ENCODE assay signal across 8 cellular contexts in the genomic region with DNA sequence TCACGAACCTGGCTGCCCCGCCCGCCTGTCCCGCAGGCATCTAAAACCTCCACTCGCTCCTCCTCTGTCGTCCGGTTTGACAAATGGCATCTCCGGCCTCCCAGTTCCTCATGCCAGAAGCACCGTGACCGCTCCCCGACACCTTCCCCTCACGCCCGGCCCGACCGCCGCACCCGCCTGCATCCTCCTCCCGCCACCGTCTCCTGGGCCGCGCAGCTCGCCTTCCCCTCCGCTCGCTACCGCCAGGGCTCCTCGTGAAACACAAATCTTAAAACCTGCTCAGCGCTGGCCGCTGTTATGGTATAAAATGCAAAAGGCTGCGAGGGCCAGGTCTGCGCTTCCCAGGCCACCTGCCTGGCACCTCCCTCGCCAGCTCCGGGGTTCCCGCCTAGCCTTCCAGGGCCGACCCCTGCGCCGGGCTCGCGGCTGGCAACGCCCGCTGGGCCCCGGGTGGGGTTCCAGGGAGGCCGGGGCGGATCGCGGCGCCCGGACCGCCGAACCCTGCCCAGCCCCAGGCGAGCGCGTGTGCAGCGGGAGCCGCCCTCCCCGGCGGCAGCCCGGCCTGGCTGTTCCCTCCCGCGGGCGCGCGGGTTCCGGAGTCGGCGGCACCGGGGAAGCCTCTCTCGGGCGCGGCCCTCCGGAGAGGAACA. TPM values are rescaled to one million over a fixed set of nuclear protein-coding genes. Genes with fewer than 3 reads are reported as not detected.
DNase-seq lines count a peak whose midpoint lies in the region; ATAC-seq, FAIRE-seq and TF ChIP-seq lines count a peak whose summit lies in the region.

No MANE protein-coding gene starts in this region.

- peak overlapping the region; percentile 74 for H3K4me3 ChIP-seq in A549
- peak overlapping the region; percentile 75 to 77 for H3K4me3 ChIP-seq in neutrophil (ENCODE audit: low read depth in 1 of 2, low read length in 1 of 2)

- H3K36me3 Mint-ChIP-seq in activated CD4-positive, alpha-beta memory T cell treated with anti-CD3 and anti-CD28 coated beads for 36 hours, result peaks cover 3% of the 10 kb centered on the region

- H3K4me1 ChIP-seq in A549 (peaks cover 22% of the 10 kb centered on the region; the same call in 2 of the 3 replicates), neutrophil (ENCODE audit: control insufficient read depth in 1 of 2, insufficient read depth in 1 of 2, low read depth in 1 of 2, low read length in 1 of 2) (peaks cover 23 to 26% of the 10 kb centered on the region in 2 experiments)

- H3K4me1 Mint-ChIP-seq in activated CD4-positive, alpha-beta memory T cell treated with anti-CD3 and anti-CD28 coated beads for 36 hours (ENCODE audit: low read depth), result peaks cover 20% of the 10 kb centered on the region

- POLR2A ChIA-PET in A549 (lab: Yijun Ruan, JAX), result interaction anchor here (0.9 to 2.0 kb wide), 13 partner anchors 10 to 403 kb away, joined by 3 to 46 read pairs (median 6); a partner anchor contains a TSS
- POLR2A ChIA-PET in activated CD4-positive, alpha-beta memory T cell treated with anti-CD3 and anti-CD28 coated beads for 36 hours (lab: Charles Lee), result interaction anchor here (0.7 to 5.4 kb wide), 10 partner anchors 8 to 403 kb away, joined by 3 to 56 read pairs (median 4); a partner anchor contains a TSS

- no peaks in the 10 kb centered on the region for H3K27me3 Mint-ChIP-seq in activated CD4-positive, alpha-beta memory T cell treated with anti-CD3 and anti-CD28 coated beads for 36 hours

- peak overlapping the region; percentile 83 for H3K4me2 ChIP-seq in A549

- DNase-seq in A549 (ENCODE audit: low read depth in 1 of 2, low spot score in 1 of 2), result peak in 1 of 2 experiments; percentile 35
- DNase-seq in activated CD4-positive, alpha-beta memory T cell treated with anti-CD3 and anti-CD28 coated beads for 36 hours, result peak; percentile 47
- peak; percentile 8 for DNase-seq in fibroblast of peridontal ligament (ENCODE audit: extremely low read depth)
- DNase-seq in NCI-H510A (lab: John Stamatoyannopoulos, UW), result no peak

- no peaks in the 10 kb centered on the region for H3K9me3 Mint-ChIP-seq in activated CD4-positive, alpha-beta memory T cell treated with anti-CD3 and anti-CD28 coated beads for 36 hours

- H3K27me3 ChIP-seq in neutrophil, result no peaks in the 10 kb centered on the region

- H3K36me3 ChIP-seq in neutrophil, result peaks cover 47% of the 10 kb centered on the region

- intact Hi-C loops in activated CD4-positive, alpha-beta memory T cell treated with anti-CD3 and anti-CD28 coated beads for 36 hours (cut with micrococcal nuclease), result loop anchor here (1.0 to 2.0 kb wide), 3 partner anchors 9 to 161 kb away; a partner anchor contains a TSS

- peak; percentile 23; the same call in 1 of the 2 replicates for TF ChIP-seq POLR2A in A549 (IDR thresholded peaks at IDR 0.05; ENCODE audit: low read length)

- no peak for FAIRE-seq in A549 (lab: Jason Lieb, UNC)

- no peak for TF ChIP-seq EP300 in A549 (IDR thresholded peaks at IDR 0.05)

- no peaks in the 10 kb centered on the region for H3K9me3 ChIP-seq in A549
- no peaks in the 10 kb centered on the region for H3K9me3 ChIP-seq in neutrophil

- peak in 1 of 2 experiments; percentile 20; a peak in 4 of 6 replicates for ATAC-seq in A549
- ATAC-seq in GM18519 (IDR thresholded peaks at IDR 0.05; ENCODE audit: low FRiP score, unreplicated experiment), result peak; percentile 4
- peak; percentile 0 for ATAC-seq in HG03460 (IDR thresholded peaks at IDR 0.05; ENCODE audit: unreplicated experiment)
- ATAC-seq in HG03521 (IDR thresholded peaks at IDR 0.05; ENCODE audit: unreplicated experiment), result no peak

- CTCF ChIA-PET in A549 (lab: Yijun Ruan, JAX), result interaction anchor here (0.7 to 2.9 kb wide), 7 partner anchors 10 to 147 kb away, joined by 3 to 15 read pairs (median 4); a partner anchor contains a TSS
- CTCF ChIA-PET in activated CD4-positive, alpha-beta memory T cell treated with anti-CD3 and anti-CD28 coated beads for 36 hours (lab: Charles Lee), result interaction anchor here (0.9 to 3.5 kb wide), 11 partner anchors 9 to 374 kb away, joined by 3 to 42 read pairs (median 3); a partner anchor contains a TSS

- TF ChIP-seq RAD21 in A549 (conservative IDR thresholded peaks at IDR 0.05 in 1 of 2, IDR thresholded peaks at IDR 0.05 in 1 of 2), result no peak

- H3K27ac ChIP-seq in A549, result peak overlapping the region; percentile 65 to 90
- H3K27ac ChIP-seq in neutrophil, result peak overlapping the region; percentile 94

- peak overlapping the region; percentile 76 for H3K4me3 Mint-ChIP-seq in activated CD4-positive, alpha-beta memory T cell treated with anti-CD3 and anti-CD28 coated beads for 36 hours

- TF ChIP-seq CTCF in A549 (IDR thresholded peaks at IDR 0.05), result no peak
- no peak for TF ChIP-seq CTCF in neutrophil (IDR thresholded peaks at IDR 0.05)

- H3K27ac Mint-ChIP-seq in activated CD4-positive, alpha-beta memory T cell treated with anti-CD3 and anti-CD28 coated beads for 36 hours, result peak overlapping the region; percentile 65

- 5% methylated on average over 43 of the region's 70 CpGs for WGBS in A549 (ENCODE audit: missing lambda C conversion rate)

TF ChIP-seq in A549, 52 proteins besides CTCF, POLR2A, EP300 and RAD21 (continues in another document):
- TF ChIP-seq TP53 (CRISPR knock-in tag; IDR thresholded peaks at IDR 0.05) (peak; percentile 70; the same call in 1 of the 2 replicates), MYC (IDR thresholded peaks at IDR 0.05; ENCODE audit: borderline replicate concordance, low read length) (no peak), CEBPB (IDR thresholded peaks at IDR 0.05) (no peak)
- TF ChIP-seq, protein P1, sequence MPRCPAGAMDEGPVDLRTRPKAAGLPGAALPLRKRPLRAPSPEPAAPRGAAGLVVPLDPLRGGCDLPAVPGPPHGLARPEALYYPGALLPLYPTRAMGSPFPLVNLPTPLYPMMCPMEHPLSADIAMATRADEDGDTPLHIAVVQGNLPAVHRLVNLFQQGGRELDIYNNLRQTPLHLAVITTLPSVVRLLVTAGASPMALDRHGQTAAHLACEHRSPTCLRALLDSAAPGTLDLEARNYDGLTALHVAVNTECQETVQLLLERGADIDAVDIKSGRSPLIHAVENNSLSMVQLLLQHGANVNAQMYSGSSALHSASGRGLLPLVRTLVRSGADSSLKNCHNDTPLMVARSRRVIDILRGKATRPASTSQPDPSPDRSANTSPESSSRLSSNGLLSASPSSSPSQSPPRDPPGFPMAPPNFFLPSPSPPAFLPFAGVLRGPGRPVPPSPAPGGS (IDR thresholded peaks at IDR 0.05), result 0 out of 3 replicates have a peak, but pooled peaks have one; percentile 34
- TF ChIP-seq, protein P2, sequence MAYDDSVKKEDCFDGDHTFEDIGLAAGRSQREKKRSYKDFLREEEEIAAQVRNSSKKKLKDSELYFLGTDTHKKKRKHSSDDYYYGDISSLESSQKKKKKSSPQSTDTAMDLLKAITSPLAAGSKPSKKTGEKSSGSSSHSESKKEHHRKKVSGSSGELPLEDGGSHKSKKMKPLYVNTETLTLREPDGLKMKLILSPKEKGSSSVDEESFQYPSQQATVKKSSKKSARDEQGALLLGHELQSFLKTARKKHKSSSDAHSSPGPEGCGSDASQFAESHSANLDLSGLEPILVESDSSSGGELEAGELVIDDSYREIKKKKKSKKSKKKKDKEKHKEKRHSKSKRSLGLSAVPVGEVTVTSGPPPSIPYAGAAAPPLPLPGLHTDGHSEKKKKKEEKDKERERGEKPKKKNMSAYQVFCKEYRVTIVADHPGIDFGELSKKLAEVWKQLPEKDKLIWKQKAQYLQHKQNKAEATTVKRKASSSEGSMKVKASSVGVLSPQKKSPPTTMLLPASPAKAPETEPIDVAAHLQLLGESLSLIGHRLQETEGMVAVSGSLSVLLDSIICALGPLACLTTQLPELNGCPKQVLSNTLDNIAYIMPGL (CRISPR knock-in tag; IDR thresholded peaks at IDR 0.05; ENCODE audit: borderline replicate concordance), result no peak

RNA-seq across cellular contexts. Expression of a gene that starts 0.5 kb away (rescaled TPM):
- 9.2 and 10.6 TPM in 2 replicates for polyA plus RNA-seq in A549 (2011; rRNA removed)
- 20.8 and 26.8 TPM in 2 replicates for polyA plus RNA-seq in A549 (2012; cell fraction: cytosol; rRNA removed)
- 88.1 and 104 TPM in 2 replicates for polyA plus RNA-seq in A549 (2012; cell fraction: nucleus; rRNA removed)
- 10.6 to 17.3 TPM (median 14.6 TPM) in 3 replicates for polyA plus RNA-seq in A549 (2017; fragmentation: RNase III; extraction: RNeasy Plus Mini Kit Qiagen cat#74134 plus additional on column Dnase treatment)
- polyA minus RNA-seq in A549 (2011; rRNA and poly(A)+ RNA removed), result 7.2 and 7.4 TPM in 2 replicates
- total RNA-seq in activated CD4-positive, alpha-beta memory T cell treated with anti-CD3 and anti-CD28 coated beads for 36 hours, result 10 to 100 TPM; 21.2 to 21.8 TPM

RNA-seq across cellular contexts. Expression of a gene that starts 0.9 kb away (rescaled TPM):
- polyA plus RNA-seq in A549 (2011; rRNA removed), result 21.9 and 24.7 TPM in 2 replicates
- polyA plus RNA-seq in A549 (2012; cell fraction: cytosol; rRNA removed), result 94.4 and 129 TPM in 2 replicates
- 147 and 177 TPM in 2 replicates for polyA plus RNA-seq in A549 (2012; cell fraction: nucleus; rRNA removed)
- polyA plus RNA-seq in A549 (2017; fragmentation: RNase III; extraction: RNeasy Plus Mini Kit Qiagen cat#74134 plus additional on column Dnase treatment), result 58.9 to 65.3 TPM (median 60.7 TPM) in 3 replicates
- polyA minus RNA-seq in A549 (2011; rRNA and poly(A)+ RNA removed), result 9.3 and 9.5 TPM in 2 replicates
- total RNA-seq in activated CD4-positive, alpha-beta memory T cell treated with anti-CD3 and anti-CD28 coated beads for 36 hours, result 10 to 100 TPM; 45.9 to 48.0 TPM

RNA-seq across cellular contexts. Expression of a gene that starts 8.9 kb away (rescaled TPM):
- 105 and 118 TPM in 2 replicates for polyA plus RNA-seq in A549 (2011; rRNA removed)
- polyA plus RNA-seq in A549 (2012; cell fraction: cytosol; rRNA removed), result 247 and 255 TPM in 2 replicates
- polyA plus RNA-seq in A549 (2012; cell fraction: nucleus; rRNA removed), result 134 and 202 TPM in 2 replicates
- 210 to 220 TPM (median 214 TPM) in 3 replicates for polyA plus RNA-seq in A549 (2017; fragmentation: RNase III; extraction: RNeasy Plus Mini Kit Qiagen cat#74134 plus additional on column Dnase treatment)
- polyA minus RNA-seq in A549 (2011; rRNA and poly(A)+ RNA removed), result 33.4 and 34.5 TPM in 2 replicates
- 100 to 1,000 TPM; 151 to 152 TPM for total RNA-seq in activated CD4-positive, alpha-beta memory T cell treated with anti-CD3 and anti-CD28 coated beads for 36 hours

RNA-seq across cellular contexts. Expression of a gene that starts 9.3 kb away (rescaled TPM):
- polyA plus RNA-seq in A549 (2011; rRNA removed) (2.9 and 3.7 TPM in 2 replicates), A549 (2017; fragmentation: RNase III; extraction: RNeasy Plus Mini Kit Qiagen cat#74134 plus additional on column Dnase treatment) (13.0 to 17.3 TPM (median 16.5 TPM) in 3 replicates)
- polyA plus RNA-seq in A549 (2012; cell fraction: cytosol; rRNA removed), result 7.0 and 8.9 TPM in 2 replicates
- 77.2 and 97.0 TPM in 2 replicates for polyA plus RNA-seq in A549 (2012; cell fraction: nucleus; rRNA removed)
- 3.7 and 3.8 TPM in 2 replicates for polyA minus RNA-seq in A549 (2011; rRNA and poly(A)+ RNA removed)
- total RNA-seq in activated CD4-positive, alpha-beta memory T cell treated with anti-CD3 and anti-CD28 coated beads for 36 hours, result 10 to 100 TPM; 11.9 to 15.3 TPM

RNA-seq across cellular contexts. Expression of a gene that starts 10.5 kb away (rescaled TPM):
- polyA plus RNA-seq in A549 (2011; rRNA removed) (15.2 and 15.7 TPM in 2 replicates), A549 (2017; fragmentation: RNase III; extraction: RNeasy Plus Mini Kit Qiagen cat#74134 plus additional on column Dnase treatment) (46.4 to 59.2 TPM (median 49.9 TPM) in 3 replicates)
- 64.9 and 82.8 TPM in 2 replicates for polyA plus RNA-seq in A549 (2012; cell fraction: cytosol; rRNA removed)
- 175 and 253 TPM in 2 replicates for polyA plus RNA-seq in A549 (2012; cell fraction: nucleus; rRNA removed)
- polyA minus RNA-seq in A549 (2011; rRNA and poly(A)+ RNA removed), result 2.2 and 3.0 TPM in 2 replicates
- 10 to 100 TPM; 53.0 to 53.1 TPM for total RNA-seq in activated CD4-positive, alpha-beta memory T cell treated with anti-CD3 and anti-CD28 coated beads for 36 hours
